ENCODE assay signal across 1 cellular context in the genomic region with DNA sequence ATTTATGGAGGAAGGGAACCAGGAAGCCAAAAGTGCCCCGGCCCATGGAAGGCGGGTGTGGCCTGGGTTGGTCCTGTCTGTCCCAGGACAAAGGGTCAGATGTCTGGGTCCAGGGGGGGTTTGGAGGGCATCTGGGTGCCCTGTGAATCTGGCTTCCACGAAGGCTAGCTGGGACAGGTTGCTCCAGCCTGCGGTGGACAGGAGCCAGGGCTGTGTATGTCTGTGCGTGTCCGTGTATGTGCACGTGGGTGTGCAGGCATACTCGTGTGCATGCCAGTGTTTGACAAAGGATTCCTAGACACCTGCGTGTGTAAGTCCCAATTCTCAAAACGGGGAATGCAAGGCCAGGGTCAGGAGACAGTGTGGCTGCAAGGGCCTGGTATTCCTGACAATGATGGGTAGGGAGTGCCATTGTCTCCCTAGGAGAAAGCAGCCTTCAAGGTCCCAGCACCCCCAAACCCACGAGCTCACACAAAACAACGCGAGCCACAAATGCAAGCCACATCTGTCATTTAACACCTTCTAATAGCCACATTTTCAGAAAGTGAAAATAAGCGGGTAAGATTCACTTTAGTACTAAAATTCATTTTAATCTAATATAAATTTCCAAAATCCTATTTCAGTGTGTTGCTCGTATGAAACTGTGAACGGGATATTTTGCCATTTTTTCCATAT.
TF ChIP-seq lines count a peak whose summit lies in the region.

No MANE protein-coding gene starts in this region.

TF ChIP-seq in SK-N-SH, 30 proteins besides CTCF, POLR2A, EP300 and RAD21 (continued from another document):
- TF ChIP-seq, protein P1, sequence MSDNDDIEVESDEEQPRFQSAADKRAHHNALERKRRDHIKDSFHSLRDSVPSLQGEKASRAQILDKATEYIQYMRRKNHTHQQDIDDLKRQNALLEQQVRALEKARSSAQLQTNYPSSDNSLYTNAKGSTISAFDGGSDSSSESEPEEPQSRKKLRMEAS (IDR thresholded peaks at IDR 0.05; ENCODE audit: low read depth) = 0 out of 2 replicates have a peak, but pooled peaks have one; percentile 10
- TF ChIP-seq RFX5 (IDR thresholded peaks at IDR 0.05; ENCODE audit: low read length) (no peak), RXRA (IDR thresholded peaks at IDR 0.05; ENCODE audit: borderline replicate concordance, low read depth) (0 out of 2 replicates have a peak, but pooled peaks have one; percentile 18)
- TF ChIP-seq, protein P2, sequence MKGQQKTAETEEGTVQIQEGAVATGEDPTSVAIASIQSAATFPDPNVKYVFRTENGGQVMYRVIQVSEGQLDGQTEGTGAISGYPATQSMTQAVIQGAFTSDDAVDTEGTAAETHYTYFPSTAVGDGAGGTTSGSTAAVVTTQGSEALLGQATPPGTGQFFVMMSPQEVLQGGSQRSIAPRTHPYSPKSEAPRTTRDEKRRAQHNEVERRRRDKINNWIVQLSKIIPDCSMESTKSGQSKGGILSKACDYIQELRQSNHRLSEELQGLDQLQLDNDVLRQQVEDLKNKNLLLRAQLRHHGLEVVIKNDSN (IDR thresholded peaks at IDR 0.05; ENCODE audit: borderline replicate concordance, low read depth) = no peak
